In the genomic region with DNA sequence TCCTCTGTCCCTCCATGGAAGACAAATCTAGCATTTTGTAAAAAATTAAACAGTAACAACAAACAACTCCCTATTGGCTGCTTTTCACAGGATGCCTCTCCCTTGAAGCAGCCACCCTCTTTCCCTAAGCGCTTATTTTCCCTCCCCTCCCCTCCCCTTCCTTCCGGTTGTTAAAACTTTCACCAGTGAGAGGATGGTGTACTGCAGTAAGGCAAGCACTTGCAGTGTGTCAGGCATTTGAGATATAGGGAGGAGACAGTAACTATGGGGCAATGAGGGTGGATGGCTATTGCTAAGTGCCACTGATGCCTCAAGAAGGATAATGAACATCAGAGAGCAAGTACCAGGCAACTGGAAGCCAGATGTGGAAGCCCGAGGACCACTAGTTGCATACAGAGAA, we compare ENCODE assay signal across 26 cellular contexts.
"Had no signal": no experiment of that assay in that cellular context is flagged by ENCODE, and none has a peak within 500 bp of the region (broad histone marks: within the 10 kb centered on the region; RNA-seq: fewer than 3 reads in every experiment).

No MANE protein-coding gene starts in this region.

- H3K4me3 Mint-ChIP-seq: activated CD4-positive, alpha-beta memory T cell treated with anti-CD3 and anti-CD28 coated beads, Interleukin-2, amount 10 ng/mL, durations not matched to agents 7 days and 5 days; activated CD4-positive, alpha-beta T cell treated with anti-CD3 and anti-CD28 coated beads, Interleukin-2, amount 10 ng/mL, durations not matched to agents 7 days and 5 days; activated naive CD8-positive, alpha-beta T cell; activated T-cell treated with anti-CD3 and anti-CD28 coated beads, Interleukin-2, amount 50 U/mL, for 4 hours; natural killer cell; T-helper 17 cell had no signal

- H3K4me3 ChIP-seq: gastroesophageal sphincter, lower lobe of right lung, skin epidermis, testis, transverse colon had no signal

- H3K9me3 ChIP-seq: gastroesophageal sphincter, lower lobe of right lung, testis, transverse colon had no signal

- H3K36me3 ChIP-seq: gastroesophageal sphincter, lower lobe of right lung, transverse colon, WERI-Rb-1 had no signal

- H3K27ac ChIP-seq: gastroesophageal sphincter, lower lobe of right lung, skin epidermis, testis, transverse colon, WERI-Rb-1 had no signal

- H3K9me3 Mint-ChIP-seq: activated CD4-positive, alpha-beta memory T cell treated with anti-CD3 and anti-CD28 coated beads, Interleukin-2, amount 10 ng/mL, durations not matched to agents 7 days and 5 days; activated CD4-positive, alpha-beta T cell treated with anti-CD3 and anti-CD28 coated beads, Interleukin-2, amount 10 ng/mL, durations not matched to agents 7 days and 5 days; activated T-cell treated with anti-CD3 and anti-CD28 coated beads, Interleukin-2, amount 50 U/mL, for 4 hours; activated T-helper 2 cell treated with anti-CD3 and anti-CD28 coated beads, Interferon-gamma antibody, Interleukin-2, Interleukin-4, amounts not matched to agents 10 μg/mL and 5 μg/mL and 100 μg/mL, durations not matched to agents 14 hours and 24 hours and 36 hours; natural killer cell had no signal

- H3K27ac Mint-ChIP-seq: activated CD4-positive, alpha-beta memory T cell treated with anti-CD3 and anti-CD28 coated beads, Interleukin-2, amount 10 ng/mL, durations not matched to agents 7 days and 5 days; activated CD4-positive, alpha-beta T cell treated with anti-CD3 and anti-CD28 coated beads, Interleukin-2, amount 10 ng/mL, durations not matched to agents 7 days and 5 days; activated naive CD8-positive, alpha-beta T cell; activated T-helper 2 cell treated with anti-CD3 and anti-CD28 coated beads, Interferon-gamma antibody, Interleukin-2, Interleukin-4, amounts not matched to agents 10 μg/mL and 5 μg/mL and 100 μg/mL, durations not matched to agents 14 hours and 24 hours and 36 hours; natural killer cell; progenitor cell of endocrine pancreas; T-helper 17 cell had no signal

- H3K36me3 Mint-ChIP-seq: natural killer cell had no signal

- ATAC-seq: activated CD4-positive, CD25-positive, alpha-beta regulatory T cell treated with anti-CD3 and anti-CD28 coated beads, Interleukin-2, amount 50 U/mL, for 24 hours; activated T-cell treated with anti-CD3 and anti-CD28 coated beads, Interleukin-2, amount 50 U/mL, for 4 hours; gastroesophageal sphincter; lower lobe of right lung; natural killer cell; sciatic nerve; stimulated activated naive CD8-positive, alpha-beta T cell treated with anti-CD3 and anti-CD28 coated beads, Interleukin-15, Interleukin-2, amounts not matched to agents 100 U/mL and 50 U/mL, for 24 hours; T-helper 17 cell had no signal

- H3K4me1 ChIP-seq: gastroesophageal sphincter, testis, transverse colon had no signal

- H3K27me3 ChIP-seq: testis, transverse colon had no signal

- DNase-seq: activated CD4-positive, alpha-beta memory T cell treated with anti-CD3 and anti-CD28 coated beads, Interleukin-2, amount 10 ng/mL, durations not matched to agents 7 days and 5 days; activated CD4-positive, alpha-beta T cell treated with anti-CD3 and anti-CD28 coated beads, Interleukin-2, amount 10 ng/mL, durations not matched to agents 7 days and 5 days; activated naive CD4-positive, alpha-beta T cell treated with Interleukin-2 at 50 U/mL for 16 hours; activated T-cell treated with anti-CD3 and anti-CD28 coated beads, Interleukin-2, amount 50 U/mL, for 4 hours; anterior cingulate cortex; effector CD8-positive, alpha-beta T cell; hippocampal formation; left colon; lower lobe of right lung; mesendoderm; natural killer cell; stimulated activated CD4-positive, alpha-beta T cell treated with anti-CD3 and anti-CD28 coated beads, Interleukin-12 subunit alpha, Interleukin-12 subunit beta, amount 100 ng/mL, for 4 hours; stimulated activated CD4-positive, alpha-beta T cell treated with anti-CD3 and anti-CD28 coated beads, Interleukin-4, amount 100 ng/mL, for 1 hour; stimulated activated naive CD8-positive, alpha-beta T cell treated with anti-CD3 and anti-CD28 coated beads, Interleukin-15, Interleukin-2, amounts not matched to agents 100 U/mL and 50 U/mL, for 24 hours; T-helper 17 cell; T1000; testis; transverse colon; WERI-Rb-1 had no signal

- H3K27me3 Mint-ChIP-seq: activated CD4-positive, alpha-beta memory T cell treated with anti-CD3 and anti-CD28 coated beads, Interleukin-2, amount 10 ng/mL, durations not matched to agents 7 days and 5 days; activated CD4-positive, alpha-beta T cell treated with anti-CD3 and anti-CD28 coated beads, Interleukin-2, amount 10 ng/mL, durations not matched to agents 7 days and 5 days; activated naive CD8-positive, alpha-beta T cell; progenitor cell of endocrine pancreas; T-helper 17 cell had no signal
